Comparison of ENCODE assay signal across 18 cellular contexts in genomic region chr3:60574046-60574769, GRCh38.
A peak's percentile ranks its signal among the peaks of the same experiment; 100 is the strongest.
DNase-seq lines count a peak whose midpoint lies in the region; ATAC-seq and TF ChIP-seq lines count a peak whose summit lies in the region.
"Had no signal": no experiment of that assay in that cellular context is flagged by ENCODE, and none has a peak within 500 bp of the region (broad histone marks: within the 10 kb centered on the region; RNA-seq: fewer than 3 reads in every experiment).

No MANE protein-coding gene starts in this region.

- H3K9ac ChIP-seq in PC-3 (ENCODE audit: low read length): no peak overlapping the region
- H3K9ac ChIP-seq in skeletal muscle satellite cell (ENCODE audit: low read depth, low read length): no peak overlapping the region
- H3K9ac ChIP-seq: BLaER1 had no signal

- no peak overlapping the region for H3K4me2 ChIP-seq in GM23338
- H3K4me2 ChIP-seq in PC-3 (ENCODE audit: low read length): peak overlapping the region; percentile 9
- peak overlapping the region; percentile 12 for H3K4me2 ChIP-seq in skeletal muscle satellite cell (ENCODE audit: low read length)
- H3K4me2 ChIP-seq: BLaER1 had no signal

- no peak for ATAC-seq in GM23338
- ATAC-seq in PC-3: no peak
- ATAC-seq in esophagus mucosa: peak; percentile 47
- ATAC-seq in right cardiac atrium: no peak
- ATAC-seq in HG03025 (IDR thresholded peaks at IDR 0.05; ENCODE audit: low FRiP score, unreplicated experiment): no peak

- H3K9me2 ChIP-seq in GM23338 (ENCODE audit: insufficient read depth) (peaks cover 2% of the 10 kb centered on the region; the same call in 1 of the 2 replicates), PC-3 (replicated peaks; ENCODE audit: low read length) (no peaks in the 10 kb centered on the region)

- H3K27me3 ChIP-seq in GM23338 (ENCODE audit: insufficient read depth): no peaks in the 10 kb centered on the region
- no peaks in the 10 kb centered on the region for H3K27me3 ChIP-seq in PC-3 (ENCODE audit: low read length)
- H3K27me3 ChIP-seq in skeletal muscle satellite cell (ENCODE audit: control insufficient read depth, insufficient read depth, low read length): no peaks in the 10 kb centered on the region
- H3K27me3 ChIP-seq in right cardiac atrium (ENCODE audit: control insufficient read depth, insufficient read depth): no peaks in the 10 kb centered on the region
- H3K27me3 ChIP-seq: BLaER1 had no signal

- no peak overlapping the region for H3K4me3 Mint-ChIP-seq in GM23338
- H3K4me3 Mint-ChIP-seq: CD4-positive, alpha-beta T cell had no signal

- CTCF ChIA-PET in PC-3 (lab: Charles Lee): no interaction called here

- no peaks in the 10 kb centered on the region for H3K36me3 Mint-ChIP-seq in GM23338 (ENCODE audit: low read depth)

- DNase-seq in GM23338 (ENCODE audit: low spot score) (no peak), PC-3 (no peak), GF-D8 (lab: John Stamatoyannopoulos, UW) (no peak), right cardiac atrium (no peak)
- DNase-seq: CD4-positive, alpha-beta T cell; COR-L47; DMS79 treated with DMSO at 0.1 percent for 48 hours; Karpas-422; NCI-H1417; NCI-H1694 treated with DMSO at 0.1 percent for 48 hours; NCI-H2227 treated with DMSO at 0.1 percent for 48 hours; NCI-H510A treated with DMSO at 0.1 percent for 48 hours; NCI-H748 treated with DMSO at 0.1 percent for 48 hours; SW 1271 had no signal

- H3K27ac Mint-ChIP-seq in GM23338: no peak overlapping the region
- H3K27ac Mint-ChIP-seq: CD4-positive, alpha-beta T cell had no signal

- 78% methylated on average over 10 of the region's 10 CpGs for WGBS in right cardiac atrium

- H3K79me2 ChIP-seq in GM23338 (replicated peaks; ENCODE audit: insufficient read depth): no peaks in the 10 kb centered on the region
- no peaks in the 10 kb centered on the region for H3K79me2 ChIP-seq in PC-3 (ENCODE audit: low read length)

- no peaks in the 10 kb centered on the region for H3K9me3 Mint-ChIP-seq in GM23338
- H3K9me3 Mint-ChIP-seq: CD4-positive, alpha-beta T cell had no signal

- H3K36me3 ChIP-seq in GM23338 (ENCODE audit: insufficient read depth) (no peaks in the 10 kb centered on the region), PC-3 (ENCODE audit: low read depth, low read length) (no peaks in the 10 kb centered on the region), skeletal muscle satellite cell (ENCODE audit: insufficient read depth, low read length) (no peaks in the 10 kb centered on the region)
- H3K36me3 ChIP-seq: BLaER1 had no signal

- intact Hi-C loops in PC-3 (cut with micrococcal nuclease): no loop called here
- intact Hi-C loops in right cardiac atrium (cut with DNase I): loop anchor here in 1 of 4 donors (10.0 kb wide), 1 partner anchor 799 kb away; no protein-coding TSS in a partner anchor

- no TSS peak for BruUV-seq in PC-3 (replicated peaks; lab: Mats Ljungman, UMichigan)

- peaks cover 25% of the 10 kb centered on the region for H3K4me1 ChIP-seq in GM23338 (ENCODE audit: insufficient read depth)
- peaks cover 8% of the 10 kb centered on the region; the same call in 1 of the 2 replicates for H3K4me1 ChIP-seq in PC-3 (ENCODE audit: insufficient read depth, low read length)
- H3K4me1 ChIP-seq in skeletal muscle satellite cell (ENCODE audit: control insufficient read depth, insufficient read depth, low read length): peaks cover 7% of the 10 kb centered on the region
- no peaks in the 10 kb centered on the region for H3K4me1 ChIP-seq in right cardiac atrium (ENCODE audit: control insufficient read depth, insufficient read depth, low read length)
- H3K4me1 ChIP-seq: BLaER1 had no signal

- H3F3A ChIP-seq in GM23338 (replicated peaks; ENCODE audit: low read depth) (no peaks in the 10 kb centered on the region), PC-3 (ENCODE audit: low read length, unreplicated experiment) (no peaks in the 10 kb centered on the region)

- H3K4me3 ChIP-seq in GM23338 (no peak overlapping the region), PC-3 (ENCODE audit: low read length) (no peak overlapping the region), skeletal muscle satellite cell (ENCODE audit: low read length) (no peak overlapping the region), right cardiac atrium (ENCODE audit: low read length) (no peak overlapping the region)
- H3K4me3 ChIP-seq: BLaER1 had no signal

- H4K20me1 ChIP-seq in GM23338 (replicated peaks; ENCODE audit: insufficient read depth): no peaks in the 10 kb centered on the region
- H4K20me1 ChIP-seq in PC-3 (ENCODE audit: low read length): no peaks in the 10 kb centered on the region
- H4K20me1 ChIP-seq: BLaER1 had no signal

- no peaks in the 10 kb centered on the region for H3K9me3 ChIP-seq in PC-3 (ENCODE audit: low read length)
- no peaks in the 10 kb centered on the region for H3K9me3 ChIP-seq in skeletal muscle satellite cell (replicated peaks; ENCODE audit: low read length)
- no peaks in the 10 kb centered on the region for H3K9me3 ChIP-seq in right cardiac atrium (ENCODE audit: control insufficient read depth, low read length)
- H3K9me3 ChIP-seq: BLaER1 had no signal

- POLR2A ChIA-PET in PC-3 (lab: Charles Lee; ENCODE audit: unreplicated experiment): no interaction called here

- peaks cover 32% of the 10 kb centered on the region for H3K4me1 Mint-ChIP-seq in GM23338

- H3K27ac ChIP-seq in GM23338 (ENCODE audit: low read depth) (no peak overlapping the region), PC-3 (ENCODE audit: low read length) (no peak overlapping the region), right cardiac atrium (ENCODE audit: low read length) (no peak overlapping the region)
- H3K27ac ChIP-seq: BLaER1 had no signal

- TF ChIP-seq CTCF in GM23338 (conservative IDR thresholded peaks at IDR 0.05; ENCODE audit: low read depth in 2 of 2) (no peak), PC-3 (conservative IDR thresholded peaks at IDR 0.05; ENCODE audit: low read depth, low read length) (no peak)

- H2AFZ ChIP-seq in GM23338 (peak overlapping the region; percentile 25; the same call in 1 of the 2 replicates), PC-3 (ENCODE audit: low read length) (no peak overlapping the region)

- peaks cover 9% of the 10 kb centered on the region for H3K27me3 Mint-ChIP-seq in GM23338 (ENCODE audit: insufficient read depth, low read depth, poor library complexity)
- H3K27me3 Mint-ChIP-seq: CD4-positive, alpha-beta T cell had no signal

TF ChIP-seq in GM23338, 12 proteins besides CTCF, POLR2A, EP300 and RAD21:
- TF ChIP-seq STAT1 (IDR thresholded peaks at IDR 0.05; ENCODE audit: unreplicated experiment) (no peak), EZH2 (IDR thresholded peaks at IDR 0.05; ENCODE audit: low read depth, unreplicated experiment) (no peak), ZNF114 (CRISPR knock-in tag; IDR thresholded peaks at IDR 0.05) (no peak), ETS1 (IDR thresholded peaks at IDR 0.05) (no peak), ZNF331 (CRISPR knock-in tag; IDR thresholded peaks at IDR 0.05; ENCODE audit: low read depth) (no peak)
TF ChIP-seq in GM23338: peak in this region for 0.
